In genomic region chr17:10327640-10328039, GRCh38 we compare ENCODE assay signal across 8 cellular contexts. TPM values are rescaled to one million over a fixed set of nuclear protein-coding genes. Genes with fewer than 3 reads are reported as not detected.
DNase-seq lines count a peak whose midpoint lies in the region; ATAC-seq, FAIRE-seq and TF ChIP-seq lines count a peak whose summit lies in the region.

No MANE protein-coding gene starts in this region.

- FAIRE-seq in A549 (lab: Jason Lieb, UNC) = peak; percentile 32
- peak; percentile 89 for FAIRE-seq in GM12878 (lab: Jason Lieb, UNC)

- H3K27ac ChIP-seq in A549 = no peak overlapping the region
- no peak overlapping the region for H3K27ac ChIP-seq in GM12878 (ENCODE audit: control insufficient read depth, insufficient read depth)
- no peak overlapping the region for H3K27ac ChIP-seq in iPS DF 6.9 (ENCODE audit: low read length)

- POLR2A ChIA-PET in A549 (lab: Yijun Ruan, JAX) (no interaction called here), GM12878 (lab: Charles Lee) (no interaction called here)

- BruUV-seq in GM12878 (replicated peaks; lab: Mats Ljungman, UMichigan) = no TSS peak

- H3K4me2 ChIP-seq in A549 (peak overlapping the region; percentile 39; the same call in 2 of the 3 replicates), GM12878 (ENCODE audit: control insufficient read depth, insufficient read depth) (no peak overlapping the region)

- H3K4me1 ChIP-seq in A549 (peaks cover 4% of the 10 kb centered on the region; the same call in 1 of the 3 replicates), GM12878 (ENCODE audit: control insufficient read depth, insufficient read depth, low read length) (no peaks in the 10 kb centered on the region), iPS DF 6.9 (ENCODE audit: control insufficient read depth, insufficient read depth, low read length) (no peaks in the 10 kb centered on the region)

- 31% methylated on average over 10 of the region's 10 CpGs for WGBS in A549 (ENCODE audit: missing lambda C conversion rate)
- 33% methylated on average over 10 of the region's 10 CpGs for WGBS in GM12878 (ENCODE audit: insufficient coverage, insufficient replicate concordance, low lambda C conversion rate, missing lambda C conversion rate)
- WGBS in iPS DF 6.9 (ENCODE audit: insufficient coverage, insufficient read length) = no CpG with 5 or more reads among the region's 10 CpGs

- H3K79me2 ChIP-seq in GM12878 (ENCODE audit: control insufficient read depth, insufficient read depth, low read length) = no peaks in the 10 kb centered on the region

- H3K9me3 ChIP-seq in A549 (no peaks in the 10 kb centered on the region), GM12878 (replicated peaks; ENCODE audit: control insufficient read depth, insufficient read depth, low read length) (no peaks in the 10 kb centered on the region), iPS DF 6.9 (ENCODE audit: control insufficient read depth, insufficient read depth, low read length) (no peaks in the 10 kb centered on the region)

- TF ChIP-seq POLR2A in A549 (IDR thresholded peaks at IDR 0.05; ENCODE audit: low read length) = no peak
- no peak for TF ChIP-seq POLR2A in NB4 (IDR thresholded peaks at IDR 0.05; ENCODE audit: extremely low read depth, insufficient read length)
- no peak for TF ChIP-seq POLR2A in GM12878 (IDR thresholded peaks at IDR 0.05; ENCODE audit: low read depth, low read length)

- TF ChIP-seq EP300 in A549 (IDR thresholded peaks at IDR 0.05) (no peak), GM12878 (IDR thresholded peaks at IDR 0.05; ENCODE audit: borderline replicate concordance in 1 of 2, control insufficient read depth in 1 of 2, low read depth in 2 of 2, low read length in 2 of 2) (no peak)

- H3K9ac ChIP-seq in GM12878 (ENCODE audit: control insufficient read depth, insufficient read depth, low read length) = no peak overlapping the region

- no peak overlapping the region for H2AFZ ChIP-seq in GM12878 (ENCODE audit: control insufficient read depth, low read depth, low read length)

- peak; percentile 71 to 95 for ATAC-seq in A549
- peak; percentile 46 for ATAC-seq in GM18498 (IDR thresholded peaks at IDR 0.05; ENCODE audit: unreplicated experiment)
- peak; percentile 93 for ATAC-seq in GM12878
- ATAC-seq in HG02981 (IDR thresholded peaks at IDR 0.05; ENCODE audit: unreplicated experiment) = no peak

- intact Hi-C loops in GM12878 (cut with micrococcal nuclease; ENCODE audit: unreplicated experiment) = loop anchor here (1.0 to 10.0 kb wide), 3 partner anchors 287 to 363 kb away; no protein-coding TSS in a partner anchor

- H3K27me3 ChIP-seq in GM12878 (replicated peaks in 1 of 2; ENCODE audit: control insufficient read depth in 2 of 2, insufficient read depth in 2 of 2, low read length in 1 of 2) = peaks cover 0 to 1% of the 10 kb centered on the region in 2 experiments; a peak in 1 of 4 replicates
- no peaks in the 10 kb centered on the region for H3K27me3 ChIP-seq in iPS DF 6.9 (ENCODE audit: control insufficient read depth, insufficient read depth, low read length)

- no peaks in the 10 kb centered on the region for H4K20me1 ChIP-seq in GM12878 (ENCODE audit: control insufficient read depth, insufficient read depth)

- in situ Hi-C loops in GM12878 (cut with MboI) = loop anchor here (5.0 kb wide), 1 partner anchor 290 kb away; no protein-coding TSS in a partner anchor

- H3K4me3 ChIP-seq in A549 = no peak overlapping the region
- no peak overlapping the region for H3K4me3 ChIP-seq in NB4 (ENCODE audit: low read depth, low read length)
- no peak overlapping the region for H3K4me3 ChIP-seq in GM12878
- no peak overlapping the region for H3K4me3 ChIP-seq in iPS DF 6.9 (ENCODE audit: low read length)

- H3K36me3 ChIP-seq in GM12878 (ENCODE audit: control insufficient read depth in 2 of 2, insufficient read depth in 2 of 2, low read length in 1 of 2) (no peaks in the 10 kb centered on the region), iPS DF 6.9 (ENCODE audit: control insufficient read depth, insufficient read depth, low read length) (no peaks in the 10 kb centered on the region)

- CTCF ChIA-PET in A549 (lab: Yijun Ruan, JAX) = interaction anchor here (0.6 to 29.1 kb wide), 39 partner anchors 8 to 517 kb away, joined by 3 to 614 read pairs (median 4); no protein-coding TSS in a partner anchor
- CTCF ChIA-PET in GM12878 (lab: Yijun Ruan, JAX) = interaction anchor here (0.6 to 10.6 kb wide), 7 partner anchors 27 to 565 kb away, joined by 3 to 137 read pairs (median 3); no protein-coding TSS in a partner anchor

- SMC1A ChIA-PET in GM12878 (lab: Charles Lee; ENCODE audit: uncharacterized antibody, unreplicated experiment) = interaction anchor here (1.0 to 2.0 kb wide), 3 partner anchors 287 to 294 kb away, joined by 4 to 7 read pairs (median 5); no protein-coding TSS in a partner anchor

- RAD21 ChIA-PET in GM12878 (lab: Charles Lee; ENCODE audit: unreplicated experiment) = interaction anchor here (6.0 kb wide), 1 partner anchor 289 kb away, joined by 46 read pairs; no protein-coding TSS in a partner anchor

- peak; percentile 90 to 95 for TF ChIP-seq RAD21 in A549 (conservative IDR thresholded peaks at IDR 0.05 in 1 of 2, IDR thresholded peaks at IDR 0.05 in 1 of 2)
- TF ChIP-seq RAD21 in GM12878 (IDR thresholded peaks at IDR 0.05; ENCODE audit: insufficient read depth, low read depth, low read length) = peak; percentile 67

- DNase-seq in A549 (ENCODE audit: low read depth in 1 of 2, low spot score in 1 of 2) (peak; percentile 87 to 89), NB4 (ENCODE audit: low read depth) (peak; percentile 86), T-helper 9 cell (peak; percentile 50), GM12878 (ENCODE audit: low read depth, low spot score) (peak; percentile 35), iPS DF 6.9 (ENCODE audit: low read depth, low spot score) (peak; percentile 78)
- DNase-seq in stimulated activated CD4-positive, alpha-beta T cell treated with anti-CD3 and anti-CD28 coated beads, Interleukin-12 subunit alpha, Interleukin-12 subunit beta, amount 100 ng/mL, for 24 hours (ENCODE audit: low read depth in 2 of 2) = peak; percentile 40 to 76

- TF ChIP-seq CTCF in A549 (IDR thresholded peaks at IDR 0.05) = peak; percentile 93
- peak; percentile 93 for TF ChIP-seq CTCF in NB4 (IDR thresholded peaks at IDR 0.05; ENCODE audit: low read depth, low read length)
- TF ChIP-seq CTCF in GM12878 (IDR thresholded peaks at IDR 0.05 in 2 of 3, conservative IDR thresholded peaks at IDR 0.05 in 1 of 3; ENCODE audit: control insufficient read depth in 2 of 3, extremely low read depth in 1 of 3, insufficient read depth in 1 of 3, low read depth in 3 of 3, low read length in 3 of 3) = peak; percentile 88 to 96 (median 94)

TF ChIP-seq in A549, 52 proteins besides CTCF, POLR2A, EP300 and RAD21 (continues in another document):
- TF ChIP-seq HOXA7 (CRISPR knock-in tag; IDR thresholded peaks at IDR 0.05) (no peak), BHLHE40 (IDR thresholded peaks at IDR 0.05; ENCODE audit: low read depth, low read length) (no peak)

TF ChIP-seq in GM12878, 131 proteins besides CTCF, POLR2A, EP300 and RAD21:
- TF ChIP-seq SMAD1 (IDR thresholded peaks at IDR 0.05; ENCODE audit: low read depth, partially characterized antibody) (no peak), RB1 (IDR thresholded peaks at IDR 0.05; ENCODE audit: borderline replicate concordance) (peak; percentile 24; the same call in 1 of the 2 replicates), CBX5 (IDR thresholded peaks at IDR 0.05; ENCODE audit: low read depth) (no peak), SMC3 (IDR thresholded peaks at IDR 0.05; ENCODE audit: borderline replicate concordance, low read length) (peak; percentile 85), ATF2 (IDR thresholded peaks at IDR 0.05; ENCODE audit: low read length) (no peak), HDAC2 (IDR thresholded peaks at IDR 0.05) (no peak), RELA (IDR thresholded peaks at IDR 0.05; ENCODE audit: borderline replicate concordance, partially characterized antibody) (no peak), YY1 (IDR thresholded peaks at IDR 0.05; ENCODE audit: low read depth, low read length) (peak; percentile 61; the same call in 1 of the 2 replicates), ZNF217 (IDR thresholded peaks at IDR 0.05) (no peak)

RNA-seq across cellular contexts. Expression of gene MYH13, which starts 45.2 kb away (rescaled TPM):
- polyA plus RNA-seq in A549 (2011; rRNA removed) (not detected in 2 replicates), A549 (2017; fragmentation: RNase III; extraction: RNeasy Plus Mini Kit Qiagen cat#74134 plus additional on column Dnase treatment) (not detected in 3 replicates), GM12878 (2011; rRNA removed) (0.04 and 0.07 TPM in 2 replicates), GM12878 (2014; fragmentation: Illumina TruSeq; extraction: Trizol) (0.01 TPM in 1 of 2 replicates, not detected in the other), GM12878 (2014; fragmentation: Nextera tagmentation; extraction: Ambion mirVana) (under 1 TPM in 1 of 2 experiments, not detected in 1; 0.02 TPM), GM12878 (2014; rRNA removed) (0.04 TPM in 1 of 2 replicates, not detected in the other), GM12878 (2016; fragmentation: Nextera tagmentation; extraction: Ambion mirVana) (under 1 TPM in 1 of 2 experiments, not detected in 1; 0.03 TPM)
- polyA plus RNA-seq in A549 (2012; cell fraction: cytosol; rRNA removed) = not detected in 2 replicates
- polyA plus RNA-seq in A549 (2012; cell fraction: nucleus; rRNA removed) = not detected in 2 replicates
- not detected in 2 replicates for polyA minus RNA-seq in A549 (2011; rRNA and poly(A)+ RNA removed)
- not detected in 2 replicates for total RNA-seq in GM12878 (2013; cell fraction: nucleolus; rRNA removed)
- total RNA-seq in GM12878 (2014; rRNA removed) (under 0.01 TPM in 1 of 2 replicates, not detected in the other), GM12878 (2014; rRNA removed; fragmentation: Illumina TruSeq; extraction: Trizol) (0.04 and 0.05 TPM in 2 replicates), GM12878 (2021) (0.03 TPM in 1 of 2 replicates, not detected in the other)
- polyA plus RNA-seq in GM12878 (2011; ENCODE audit: low read depth) = not detected
- 0.02 and 0.03 TPM in 2 replicates for polyA plus RNA-seq in GM12878 (2011; cell fraction: cytosol; rRNA removed)
- 0.01 and 0.03 TPM in 2 replicates for polyA plus RNA-seq in GM12878 (2011; cell fraction: nucleus; rRNA removed)
- not detected in 2 replicates for polyA plus RNA-seq in GM12878 (2012)
- 0.05 TPM in 1 of 2 replicates, not detected in the other for polyA minus RNA-seq in GM12878 (2011; rRNA and poly(A)+ RNA removed)
- polyA minus RNA-seq in GM12878 (2011; cell fraction: cytosol; rRNA and poly(A)+ RNA removed) = not detected in 2 replicates
- not detected in 2 replicates for polyA minus RNA-seq in GM12878 (2011; cell fraction: nucleus; rRNA and poly(A)+ RNA removed)

Comparison
In these comparisons a context has a peak if more than half of its experiments do, and no peak if none do; other contexts are left out.
1. DNase-seq: peak in every context shown above with its lines; median percentile 88 in A549; 86 in NB4; 78 in iPS DF 6.9; 58 in stimulated activated CD4-positive, alpha-beta T cell treated with anti-CD3 and anti-CD28 coated beads, Interleukin-12 subunit alpha, Interleukin-12 subunit beta, amount 100 ng/mL, for 24 hours; 50 in T-helper 9 cell; 35 in GM12878.
2. Of the 24 proteins assayed by ChIP-seq in both GM12878 and A549: peak only in GM12878: none; only in A549: none; in both: CTCF, RAD21 and SMC3; in neither: 20; mixed calls (peak in some experiments, not most) for 1.